ENCODE assay signal across 1 cellular context in the genomic region with DNA sequence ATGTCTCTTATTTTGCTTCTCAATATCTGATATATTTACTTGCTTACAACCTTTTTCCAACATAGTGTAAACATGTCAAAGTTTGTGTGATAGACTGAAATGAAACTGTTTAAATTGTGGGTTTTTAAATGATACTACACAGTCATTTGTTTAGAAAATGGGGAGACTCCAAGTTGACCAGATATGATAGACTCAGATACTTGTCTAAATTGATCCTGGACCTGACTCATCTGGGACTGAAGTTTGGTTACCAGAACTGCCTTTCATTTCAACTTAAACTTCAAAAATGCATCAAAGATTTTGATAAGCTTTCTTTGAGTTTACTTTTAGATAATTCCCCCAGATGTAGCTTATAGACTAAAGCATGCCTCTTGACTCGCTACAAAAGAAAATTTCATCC.
TF ChIP-seq lines count a peak whose summit lies in the region.

No MANE protein-coding gene starts in this region.

TF ChIP-seq in GM12878, 131 proteins besides CTCF, POLR2A, EP300 and RAD21:
- TF ChIP-seq JUNB (IDR thresholded peaks at IDR 0.05) (peak; percentile 53; the same call in 1 of the 2 replicates), ZNF384 (IDR thresholded peaks at IDR 0.05; ENCODE audit: borderline replicate concordance, low read depth, low read length) (no peak), CREB1 (IDR thresholded peaks at IDR 0.05; ENCODE audit: low read depth) (no peak), FOXM1 (IDR thresholded peaks at IDR 0.05; ENCODE audit: low read depth, low read length) (peak; percentile 41; the same call in 1 of the 2 replicates), CHD1 (IDR thresholded peaks at IDR 0.05; ENCODE audit: low read depth, low read length) (no peak), RUNX3 (IDR thresholded peaks at IDR 0.05; ENCODE audit: low read length) (peak; percentile 73), RELA (IDR thresholded peaks at IDR 0.05; ENCODE audit: borderline replicate concordance, partially characterized antibody) (no peak), NFIC (IDR thresholded peaks at IDR 0.05; ENCODE audit: low read depth, low read length) (peak; percentile 61; the same call in 1 of the 2 replicates)
- TF ChIP-seq, protein P1, sequence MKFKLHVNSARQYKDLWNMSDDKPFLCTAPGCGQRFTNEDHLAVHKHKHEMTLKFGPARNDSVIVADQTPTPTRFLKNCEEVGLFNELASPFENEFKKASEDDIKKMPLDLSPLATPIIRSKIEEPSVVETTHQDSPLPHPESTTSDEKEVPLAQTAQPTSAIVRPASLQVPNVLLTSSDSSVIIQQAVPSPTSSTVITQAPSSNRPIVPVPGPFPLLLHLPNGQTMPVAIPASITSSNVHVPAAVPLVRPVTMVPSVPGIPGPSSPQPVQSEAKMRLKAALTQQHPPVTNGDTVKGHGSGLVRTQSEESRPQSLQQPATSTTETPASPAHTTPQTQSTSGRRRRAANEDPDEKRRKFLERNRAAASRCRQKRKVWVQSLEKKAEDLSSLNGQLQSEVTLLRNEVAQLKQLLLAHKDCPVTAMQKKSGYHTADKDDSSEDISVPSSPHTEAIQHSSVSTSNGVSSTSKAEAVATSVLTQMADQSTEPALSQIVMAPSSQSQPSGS (IDR thresholded peaks at IDR 0.05; ENCODE audit: low read length) = peak; percentile 37; the same call in 1 of the 2 replicates
- TF ChIP-seq, protein P2, sequence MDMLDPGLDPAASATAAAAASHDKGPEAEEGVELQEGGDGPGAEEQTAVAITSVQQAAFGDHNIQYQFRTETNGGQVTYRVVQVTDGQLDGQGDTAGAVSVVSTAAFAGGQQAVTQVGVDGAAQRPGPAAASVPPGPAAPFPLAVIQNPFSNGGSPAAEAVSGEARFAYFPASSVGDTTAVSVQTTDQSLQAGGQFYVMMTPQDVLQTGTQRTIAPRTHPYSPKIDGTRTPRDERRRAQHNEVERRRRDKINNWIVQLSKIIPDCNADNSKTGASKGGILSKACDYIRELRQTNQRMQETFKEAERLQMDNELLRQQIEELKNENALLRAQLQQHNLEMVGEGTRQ (IDR thresholded peaks at IDR 0.05; ENCODE audit: borderline replicate concordance, low read depth, low read length) = no peak
TF ChIP-seq in GM12878: peak in this region for 5.
